In genomic region chr14:30855345-30856037, GRCh38 we compare ENCODE assay signal across 1 cellular context.
TF ChIP-seq lines count a peak whose summit lies in the region.

No MANE protein-coding gene starts in this region.

TF ChIP-seq in GM12878, 131 proteins besides CTCF, POLR2A, EP300 and RAD21 (continued from another document):
- TF ChIP-seq, protein P1, sequence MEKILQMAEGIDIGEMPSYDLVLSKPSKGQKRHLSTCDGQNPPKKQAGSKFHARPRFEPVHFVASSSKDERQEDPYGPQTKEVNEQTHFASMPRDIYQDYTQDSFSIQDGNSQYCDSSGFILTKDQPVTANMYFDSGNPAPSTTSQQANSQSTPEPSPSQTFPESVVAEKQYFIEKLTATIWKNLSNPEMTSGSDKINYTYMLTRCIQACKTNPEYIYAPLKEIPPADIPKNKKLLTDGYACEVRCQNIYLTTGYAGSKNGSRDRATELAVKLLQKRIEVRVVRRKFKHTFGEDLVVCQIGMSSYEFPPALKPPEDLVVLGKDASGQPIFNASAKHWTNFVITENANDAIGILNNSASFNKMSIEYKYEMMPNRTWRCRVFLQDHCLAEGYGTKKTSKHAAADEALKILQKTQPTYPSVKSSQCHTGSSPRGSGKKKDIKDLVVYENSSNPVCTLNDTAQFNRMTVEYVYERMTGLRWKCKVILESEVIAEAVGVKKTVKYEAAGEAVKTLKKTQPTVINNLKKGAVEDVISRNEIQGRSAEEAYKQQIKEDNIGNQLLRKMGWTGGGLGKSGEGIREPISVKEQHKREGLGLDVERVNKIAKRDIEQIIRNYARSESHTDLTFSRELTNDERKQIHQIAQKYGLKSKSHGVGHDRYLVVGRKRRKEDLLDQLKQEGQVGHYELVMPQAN (conservative IDR thresholded peaks at IDR 0.05), result no peak
- TF ChIP-seq IKZF1 (conservative IDR thresholded peaks at IDR 0.05) (peak; percentile 74), ZNF622 (IDR thresholded peaks at IDR 0.05) (no peak), CBX5 (IDR thresholded peaks at IDR 0.05; ENCODE audit: low read depth) (no peak), FOXK2 (IDR thresholded peaks at IDR 0.05) (0 out of 2 replicates have a peak, but pooled peaks have one; percentile 20), MTA3 (IDR thresholded peaks at IDR 0.05; ENCODE audit: borderline replicate concordance, low read length) (no peak), JUND (IDR thresholded peaks at IDR 0.05; ENCODE audit: low read depth, low read length) (no peak), PML (IDR thresholded peaks at IDR 0.05; ENCODE audit: low read length) (no peak), BHLHE40 (IDR thresholded peaks at IDR 0.05; ENCODE audit: borderline replicate concordance in 1 of 2, low read depth in 2 of 2, low read length in 1 of 2) (no peak), CREB1 (IDR thresholded peaks at IDR 0.05; ENCODE audit: low read depth) (no peak), DPF2 (IDR thresholded peaks at IDR 0.05) (peak; percentile 72), EZH2 (IDR thresholded peaks at IDR 0.05; ENCODE audit: borderline replicate concordance, control insufficient read depth, low read depth, low read length) (no peak), WRNIP1 (IDR thresholded peaks at IDR 0.05; ENCODE audit: borderline replicate concordance, low read depth, low read length) (no peak), NRF1 (conservative IDR thresholded peaks at IDR 0.05; ENCODE audit: low read depth, low read length) (no peak), CEBPB (IDR thresholded peaks at IDR 0.05; ENCODE audit: borderline replicate concordance in 1 of 2, low read depth in 2 of 2, low read length in 2 of 2) (no peak)
- TF ChIP-seq, protein P2, sequence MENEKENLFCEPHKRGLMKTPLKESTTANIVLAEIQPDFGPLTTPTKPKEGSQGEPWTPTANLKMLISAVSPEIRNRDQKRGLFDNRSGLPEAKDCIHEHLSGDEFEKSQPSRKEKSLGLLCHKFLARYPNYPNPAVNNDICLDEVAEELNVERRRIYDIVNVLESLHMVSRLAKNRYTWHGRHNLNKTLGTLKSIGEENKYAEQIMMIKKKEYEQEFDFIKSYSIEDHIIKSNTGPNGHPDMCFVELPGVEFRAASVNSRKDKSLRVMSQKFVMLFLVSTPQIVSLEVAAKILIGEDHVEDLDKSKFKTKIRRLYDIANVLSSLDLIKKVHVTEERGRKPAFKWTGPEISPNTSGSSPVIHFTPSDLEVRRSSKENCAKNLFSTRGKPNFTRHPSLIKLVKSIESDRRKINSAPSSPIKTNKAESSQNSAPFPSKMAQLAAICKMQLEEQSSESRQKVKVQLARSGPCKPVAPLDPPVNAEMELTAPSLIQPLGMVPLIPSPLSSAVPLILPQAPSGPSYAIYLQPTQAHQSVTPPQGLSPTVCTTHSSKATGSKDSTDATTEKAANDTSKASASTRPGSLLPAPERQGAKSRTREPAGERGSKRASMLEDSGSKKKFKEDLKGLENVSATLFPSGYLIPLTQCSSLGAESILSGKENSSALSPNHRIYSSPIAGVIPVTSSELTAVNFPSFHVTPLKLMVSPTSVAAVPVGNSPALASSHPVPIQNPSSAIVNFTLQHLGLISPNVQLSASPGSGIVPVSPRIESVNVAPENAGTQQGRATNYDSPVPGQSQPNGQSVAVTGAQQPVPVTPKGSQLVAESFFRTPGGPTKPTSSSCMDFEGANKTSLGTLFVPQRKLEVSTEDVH (IDR thresholded peaks at IDR 0.05; ENCODE audit: low read depth, partially characterized antibody), result no peak
TF ChIP-seq in GM12878: peak in this region for 22.
